Comparison of ENCODE assay signal across 15 cellular contexts in the genomic region with DNA sequence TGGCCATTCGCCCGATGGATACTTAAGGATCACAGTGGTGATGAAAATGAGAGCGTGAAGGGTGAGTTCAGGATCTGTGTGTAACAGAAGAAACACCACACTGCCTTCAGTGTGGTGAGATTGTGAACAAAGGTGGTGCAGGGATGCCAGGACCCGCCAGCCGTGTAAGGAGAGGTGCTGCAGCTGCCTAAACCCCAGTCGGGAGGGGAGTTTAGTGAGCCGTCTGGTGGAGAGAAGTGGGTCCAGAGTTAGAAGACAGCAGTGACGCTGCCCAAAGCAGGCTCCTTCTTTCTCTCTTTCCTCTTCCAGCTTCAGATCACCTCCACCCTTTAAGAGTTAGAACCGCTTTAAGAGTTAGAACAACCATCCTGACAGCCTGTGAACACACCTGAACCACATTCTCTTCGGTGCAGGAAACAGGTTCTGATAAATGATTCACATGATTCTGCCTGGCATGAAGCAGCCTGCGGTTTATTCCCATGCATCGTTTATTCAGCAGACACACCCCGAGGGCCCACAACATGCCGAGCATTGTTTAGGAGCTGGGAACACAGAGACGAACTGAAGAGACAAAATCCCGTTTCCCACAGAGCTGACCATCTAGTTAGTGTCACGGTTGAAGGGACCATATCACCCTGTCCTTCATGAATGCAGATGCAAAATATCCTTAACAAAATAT.
DNase-seq lines count a peak whose midpoint lies in the region; ATAC-seq and TF ChIP-seq lines count a peak whose summit lies in the region.
"Had no signal": no experiment of that assay in that cellular context is flagged by ENCODE, and none has a peak within 500 bp of the region (broad histone marks: within the 10 kb centered on the region; RNA-seq: fewer than 3 reads in every experiment).

No MANE protein-coding gene starts in this region.

- WGBS in mesenchymal stem cell, result 91% methylated on average over 17 of the region's 17 CpGs

- DNase-seq in AG20443 (ENCODE audit: low spot score) (peak; percentile 53), LoVo (ENCODE audit: low spot score) (peak; percentile 39), breast epithelium (ENCODE audit: low spot score in 2 of 2) (peak; percentile 79 to 80), mesenchymal stem cell (no peak), NCI-H774 (lab: John Stamatoyannopoulos, UW) (no peak), NCI-H128 (lab: John Stamatoyannopoulos, UW; ENCODE audit: unreplicated experiment) (no peak), cerebellum (ENCODE audit: low spot score) (no peak)
- DNase-seq: activated CD8-positive, alpha-beta T cell treated with anti-CD3 and anti-CD28 coated beads, Interleukin-2, amount 10 ng/mL, durations not matched to agents 7 days and 5 days; AML-193; dermis blood vessel endothelial cell; GF-D8; nucleus accumbens had no signal

- H3K9me3 ChIP-seq in breast epithelium (no peaks in the 10 kb centered on the region), mesenchymal stem cell (ENCODE audit: control insufficient read depth, low read length) (no peaks in the 10 kb centered on the region)

- no peak for TF ChIP-seq POLR2A in breast epithelium (IDR thresholded peaks at IDR 0.05)

- H3K4me2 ChIP-seq in mesenchymal stem cell (ENCODE audit: low read length, poor library complexity, severe bottlenecking), result no peak overlapping the region

- no peak overlapping the region for H4K8ac ChIP-seq in mesenchymal stem cell (ENCODE audit: low read length)

- no peak for TF ChIP-seq CTCF in breast epithelium (IDR thresholded peaks at IDR 0.05)

- H3K27ac ChIP-seq in breast epithelium (no peak overlapping the region), mesenchymal stem cell (ENCODE audit: low read length, poor library complexity, severe bottlenecking) (peak overlapping the region; percentile 73)

- H3K9ac ChIP-seq in mesenchymal stem cell (ENCODE audit: low read length), result no peak overlapping the region

- peak overlapping the region; percentile 46 for H2BK5ac ChIP-seq in mesenchymal stem cell (ENCODE audit: low read depth, low read length, poor library complexity, severe bottlenecking)

- H3K4me1 ChIP-seq in breast epithelium (no peaks in the 10 kb centered on the region), mesenchymal stem cell (ENCODE audit: control insufficient read depth, insufficient read depth, low read depth, low read length) (peaks cover 20% of the 10 kb centered on the region)

- no peak overlapping the region for H2BK15ac ChIP-seq in mesenchymal stem cell (ENCODE audit: low read depth, poor library complexity, severe bottlenecking)

- H2AFZ ChIP-seq in mesenchymal stem cell (ENCODE audit: low read depth, low read length), result no peak overlapping the region

- no peak for ATAC-seq in HG03159 (IDR thresholded peaks at IDR 0.05; ENCODE audit: unreplicated experiment)
- ATAC-seq: activated CD8-positive, alpha-beta T cell treated with anti-CD3 and anti-CD28 coated beads, Interleukin-2, amount 10 ng/mL, durations not matched to agents 7 days and 5 days; activated naive CD4-positive, alpha-beta T cell treated with anti-CD3 and anti-CD28 coated beads, Interleukin-2, amount 50 U/mL, for 72 hours; HepG2 had no signal

- H3K4ac ChIP-seq in mesenchymal stem cell (ENCODE audit: low read depth in 1 of 2, low read length in 2 of 2), result no peak overlapping the region

- no peak overlapping the region for H3K23ac ChIP-seq in mesenchymal stem cell (ENCODE audit: low read length in 2 of 2)

- no peak overlapping the region for H2BK120ac ChIP-seq in mesenchymal stem cell (ENCODE audit: low read depth, low read length)

- H3K18ac ChIP-seq in mesenchymal stem cell (ENCODE audit: low read depth in 1 of 2, low read length in 2 of 2), result no peak overlapping the region

- no peaks in the 10 kb centered on the region for H3K27me3 ChIP-seq in breast epithelium
- peaks cover 0 to 12% of the 10 kb centered on the region in 2 experiments for H3K27me3 ChIP-seq in mesenchymal stem cell (ENCODE audit: control insufficient read depth in 1 of 2, insufficient read depth in 1 of 2, low read length in 2 of 2)

- no peak overlapping the region for H3K14ac ChIP-seq in mesenchymal stem cell (ENCODE audit: low read length in 2 of 2)

- H3K4me3 ChIP-seq in breast epithelium (no peak overlapping the region), mesenchymal stem cell (ENCODE audit: insufficient read depth in 1 of 2, low read depth in 1 of 2, low read length in 2 of 2) (no peak overlapping the region)

- peak overlapping the region; percentile 97 for H2AK5ac ChIP-seq in mesenchymal stem cell (ENCODE audit: low read length, severe bottlenecking)

- intact Hi-C loops in breast epithelium (cut with DNase I; ENCODE audit: low total_unique reads), result no loop called here

- H2BK12ac ChIP-seq in mesenchymal stem cell (ENCODE audit: low read length in 2 of 2), result no peak overlapping the region

- no peaks in the 10 kb centered on the region for H3K79me1 ChIP-seq in mesenchymal stem cell (replicated peaks; ENCODE audit: low read length, poor library complexity, severe bottlenecking)

- no peaks in the 10 kb centered on the region for H3K36me3 ChIP-seq in breast epithelium
- H3K36me3 ChIP-seq in mesenchymal stem cell (ENCODE audit: control insufficient read depth in 1 of 2, insufficient read depth in 2 of 2, low read depth in 1 of 2, low read length in 2 of 2), result no peaks in the 10 kb centered on the region

- no peak overlapping the region for H4K91ac ChIP-seq in mesenchymal stem cell (ENCODE audit: low read length)

Comparison
In these comparisons a context has a peak if more than half of its experiments do, and no peak if none do; other contexts are left out.
1. DNase-seq: peak in AG20443 (single experiment), LoVo (single experiment) and breast epithelium (2 of 2); none in mesenchymal stem cell (single experiment), NCI-H774 (single experiment), NCI-H128 (single experiment) and cerebellum (single experiment).